8 cellular contexts compared by ENCODE assay signal in genomic region chr1:46183119-46183842, GRCh38. TPM values are rescaled to one million over a fixed set of nuclear protein-coding genes. Genes with fewer than 3 reads are reported as not detected.
A peak's percentile ranks its signal among the peaks of the same experiment; 100 is the strongest.
DNase-seq lines count a peak whose midpoint lies in the region; ATAC-seq, FAIRE-seq and TF ChIP-seq lines count a peak whose summit lies in the region.

No MANE protein-coding gene starts in this region.

- FAIRE-seq in GM12892 (lab: Jason Lieb, UNC) (no peak), GM12891 (lab: Jason Lieb, UNC) (no peak)

- H3K4me1 ChIP-seq in lower lobe of right lung = peaks cover 48% of the 10 kb centered on the region

- no peaks in the 10 kb centered on the region for H3K9me3 ChIP-seq in lower lobe of right lung

- intact Hi-C loops in lower lobe of right lung (cut with DNase I) = loop anchor here (5.0 kb wide), 1 partner anchor 146 kb away; no protein-coding TSS in a partner anchor

- peak; percentile 44 to 72 for ATAC-seq in lower lobe of right lung

- peaks cover 1% of the 10 kb centered on the region for H3K36me3 Mint-ChIP-seq in chondrocyte (ENCODE audit: low read depth)

- DNase-seq in DMS153 (lab: John Stamatoyannopoulos, UW) (peak; percentile 97), NCI-H2171 (lab: John Stamatoyannopoulos, UW) (peak; percentile 81), chondrocyte (ENCODE audit: low spot score) (no peak), lower lobe of right lung (peak; percentile 70), NCI-H2227 treated with DMSO at 0.1 percent for 48 hours (lab: John Stamatoyannopoulos, UW) (no peak), GM12892 (ENCODE audit: insufficient read length) (no peak), GM12891 (ENCODE audit: insufficient read length, low spot score) (no peak), NAMALWA (ENCODE audit: low spot score) (no peak)

- peaks cover 8% of the 10 kb centered on the region for H3K36me3 ChIP-seq in lower lobe of right lung

- peak overlapping the region; percentile 73 for H3K27ac ChIP-seq in lower lobe of right lung

- TF ChIP-seq CTCF in chondrocyte (IDR thresholded peaks at IDR 0.05) = no peak
- no peak for TF ChIP-seq CTCF in lower lobe of right lung (IDR thresholded peaks at IDR 0.05)

- H3K27me3 Mint-ChIP-seq in chondrocyte (ENCODE audit: low read depth) = no peaks in the 10 kb centered on the region

- no peaks in the 10 kb centered on the region for H3K9me3 Mint-ChIP-seq in chondrocyte (ENCODE audit: low read depth)

- peak overlapping the region; percentile 95 for H3K27ac Mint-ChIP-seq in chondrocyte (ENCODE audit: unreplicated experiment)

- no peak overlapping the region for H3K4me3 ChIP-seq in lower lobe of right lung

- no peaks in the 10 kb centered on the region for H3K27me3 ChIP-seq in lower lobe of right lung (ENCODE audit: low read depth)

- no peak overlapping the region for H3K4me3 Mint-ChIP-seq in chondrocyte (ENCODE audit: unreplicated experiment)

- TF ChIP-seq POLR2A in GM12892 (IDR thresholded peaks at IDR 0.05; ENCODE audit: low read depth, low read length) = no peak
- no peak for TF ChIP-seq POLR2A in GM12891 (IDR thresholded peaks at IDR 0.05; ENCODE audit: low read depth, low read length)

- H3K4me1 Mint-ChIP-seq in chondrocyte (ENCODE audit: low read depth) = peaks cover 41% of the 10 kb centered on the region

TF ChIP-seq in GM12891, 5 proteins besides CTCF, POLR2A, EP300 and RAD21:
- TF ChIP-seq POLR2AphosphoS5 (IDR thresholded peaks at IDR 0.05; ENCODE audit: low read depth, low read length) (no peak), TAF1 (IDR thresholded peaks at IDR 0.05; ENCODE audit: low read depth, low read length) (no peak), SPI1 (IDR thresholded peaks at IDR 0.05; ENCODE audit: low read depth, low read length) (no peak), POU2F2 (IDR thresholded peaks at IDR 0.05; ENCODE audit: low read depth, low read length) (no peak), PAX5 (IDR thresholded peaks at IDR 0.05; ENCODE audit: insufficient read depth, low read length, severe bottlenecking) (no peak)

RNA-seq across cellular contexts. Expression of gene P3R3URF, which starts 7.0 kb away (rescaled TPM):
- total RNA-seq in chondrocyte (not detected in 3 replicates), lower lobe of right lung (not detected)
- polyA plus RNA-seq in GM12892 (2012; ENCODE audit: missing spikeins) = not detected
- not detected for polyA plus RNA-seq in GM12891 (2012; ENCODE audit: low read depth, missing spikeins)

RNA-seq across cellular contexts. Expression of gene TSPAN1, which starts 8.4 kb away (rescaled TPM):
- 1.4 to 2.1 TPM (median 1.6 TPM) in 3 replicates for total RNA-seq in chondrocyte
- 68.9 TPM for total RNA-seq in lower lobe of right lung
- 0.34 TPM for polyA plus RNA-seq in GM12892 (2012; ENCODE audit: missing spikeins)
- 0.06 TPM for polyA plus RNA-seq in GM12891 (2012; ENCODE audit: low read depth, missing spikeins)

RNA-seq across cellular contexts. Expression of gene POMGNT1, which starts 15.0 kb away (rescaled TPM):
- 84.9 to 104 TPM (median 89.1 TPM) in 3 replicates for total RNA-seq in chondrocyte
- 59.3 TPM for total RNA-seq in lower lobe of right lung
- 28.0 TPM for polyA plus RNA-seq in GM12892 (2012; ENCODE audit: missing spikeins)
- 20.6 TPM for polyA plus RNA-seq in GM12891 (2012; ENCODE audit: low read depth, missing spikeins)

RNA-seq across cellular contexts. Expression of gene LURAP1, which starts 19.9 kb away (rescaled TPM):
- total RNA-seq in chondrocyte (3.8 to 4.1 TPM (median 4.0 TPM) in 3 replicates), lower lobe of right lung (3.4 TPM)
- not detected for polyA plus RNA-seq in GM12892 (2012; ENCODE audit: missing spikeins)
- not detected for polyA plus RNA-seq in GM12891 (2012; ENCODE audit: low read depth, missing spikeins)

RNA-seq across cellular contexts. Expression of gene PIK3R3, which starts 50.9 kb away (rescaled TPM):
- 21.1 to 36.3 TPM (median 23.4 TPM) in 3 replicates for total RNA-seq in chondrocyte
- total RNA-seq in lower lobe of right lung = 39.2 TPM
- 7.7 TPM for polyA plus RNA-seq in GM12892 (2012; ENCODE audit: missing spikeins)
- 5.9 TPM for polyA plus RNA-seq in GM12891 (2012; ENCODE audit: low read depth, missing spikeins)

Comparison
In these comparisons a context has a peak if more than half of its experiments do, and no peak if none do; other contexts are left out.
1. DNase-seq: peak in DMS153 (single experiment), NCI-H2171 (single experiment) and lower lobe of right lung (single experiment); none in chondrocyte (single experiment), NCI-H2227 treated with DMSO at 0.1 percent for 48 hours (single experiment), GM12892 (single experiment), GM12891 (single experiment) and NAMALWA (single experiment).
2. RNA of gene TSPAN1, which starts 8.4 kb away (total RNA-seq): 68.9 TPM in lower lobe of right lung (single experiment); 1.4 to 2.1 TPM in chondrocyte; every median in the first group is over 10 times any median in the second.